ENCODE assay signal across 14 cellular contexts in genomic region chr6:149766156-149766768, GRCh38. TPM values are rescaled to one million over a fixed set of nuclear protein-coding genes. Genes with fewer than 3 reads are reported as not detected.
DNase-seq lines count a peak whose midpoint lies in the region; ATAC-seq and TF ChIP-seq lines count a peak whose summit lies in the region.
"Had no signal": no experiment of that assay in that cellular context is flagged by ENCODE, and none has a peak within 500 bp of the region (broad histone marks: within the 10 kb centered on the region; RNA-seq: fewer than 3 reads in every experiment).

No MANE protein-coding gene starts in this region.

- H3K9me3 Mint-ChIP-seq in HFFc6 = peaks cover 12% of the 10 kb centered on the region
- peaks cover 16% of the 10 kb centered on the region for H3K9me3 Mint-ChIP-seq in WTC11
- peaks cover 7% of the 10 kb centered on the region for H3K9me3 Mint-ChIP-seq in activated CD8-positive, alpha-beta memory T cell treated with anti-CD3 and anti-CD28 coated beads, Interleukin-2, amount 10 ng/mL, durations not matched to agents 7 days and 5 days (ENCODE audit: low read depth)

- H3K4me3 Mint-ChIP-seq in HFFc6 (no peak overlapping the region; the same call in 1 of the 2 replicates), WTC11 (no peak overlapping the region)
- H3K4me3 Mint-ChIP-seq in activated CD8-positive, alpha-beta memory T cell treated with anti-CD3 and anti-CD28 coated beads, Interleukin-2, amount 10 ng/mL, durations not matched to agents 7 days and 5 days = no peak overlapping the region
- H3K4me3 Mint-ChIP-seq: activated CD4-positive, alpha-beta T cell treated with anti-CD3 and anti-CD28 coated beads, Interleukin-2, amount 10 ng/mL, durations not matched to agents 7 days and 5 days had no signal

- no peak for ATAC-seq in WTC11
- no peak for ATAC-seq in activated CD8-positive, alpha-beta memory T cell treated with anti-CD3 and anti-CD28 coated beads, Interleukin-2, amount 10 ng/mL, durations not matched to agents 7 days and 5 days
- no peak for ATAC-seq in GM18870 (IDR thresholded peaks at IDR 0.05; ENCODE audit: unreplicated experiment)
- ATAC-seq: heart left ventricle had no signal

- no peak overlapping the region for H3K4me3 ChIP-seq in fibroblast of villous mesenchyme (ENCODE audit: low read depth, low read length)
- H3K4me3 ChIP-seq: heart left ventricle, SK-N-MC, thoracic aorta had no signal

- DNase-seq in A172 (ENCODE audit: low spot score) = peak; percentile 10
- DNase-seq in HFFc6 = peak; percentile 61
- no peak for DNase-seq in WTC11 (ENCODE audit: low spot score)
- DNase-seq in fibroblast of villous mesenchyme (ENCODE audit: low read depth) = peak; percentile 83
- no peak for DNase-seq in KG1 (lab: John Stamatoyannopoulos, UW)
- DNase-seq in activated CD8-positive, alpha-beta memory T cell treated with anti-CD3 and anti-CD28 coated beads, Interleukin-2, amount 10 ng/mL, durations not matched to agents 7 days and 5 days = no peak
- DNase-seq in T-helper 2 cell = no peak
- DNase-seq: activated CD4-positive, alpha-beta T cell treated with anti-CD3 and anti-CD28 coated beads, Interleukin-2, amount 10 ng/mL, durations not matched to agents 7 days and 5 days; activated effector memory CD4-positive, alpha-beta T cell treated with anti-CD3 and anti-CD28 coated beads, Interleukin-2, amount 50 U/mL, for 16 hours; heart left ventricle; NCI-H345 had no signal

- CTCF ChIA-PET in WTC11 (lab: Charles Lee) = no interaction called here
- CTCF ChIA-PET in activated CD8-positive, alpha-beta memory T cell treated with anti-CD3 and anti-CD28 coated beads, Interleukin-2, amount 10 ng/mL, durations not matched to agents 7 days and 5 days (lab: Charles Lee) = no interaction called here

- TF ChIP-seq CTCF in HFFc6 (IDR thresholded peaks at IDR 0.05) = no peak
- TF ChIP-seq CTCF in WTC11 (IDR thresholded peaks at IDR 0.05) = no peak
- no peak for TF ChIP-seq CTCF in fibroblast of villous mesenchyme (IDR thresholded peaks at IDR 0.05; ENCODE audit: insufficient read depth, low read depth, low read length)

- H3K36me3 Mint-ChIP-seq in HFFc6 (ENCODE audit: low read depth) = peaks cover 33% of the 10 kb centered on the region
- peaks cover 36% of the 10 kb centered on the region for H3K36me3 Mint-ChIP-seq in WTC11
- H3K36me3 Mint-ChIP-seq in activated CD8-positive, alpha-beta memory T cell treated with anti-CD3 and anti-CD28 coated beads, Interleukin-2, amount 10 ng/mL, durations not matched to agents 7 days and 5 days = peaks cover 44% of the 10 kb centered on the region

- H3K27me3 Mint-ChIP-seq in HFFc6 (ENCODE audit: insufficient read depth) = no peaks in the 10 kb centered on the region
- no peaks in the 10 kb centered on the region for H3K27me3 Mint-ChIP-seq in WTC11 (ENCODE audit: low read depth)
- no peaks in the 10 kb centered on the region for H3K27me3 Mint-ChIP-seq in activated CD8-positive, alpha-beta memory T cell treated with anti-CD3 and anti-CD28 coated beads, Interleukin-2, amount 10 ng/mL, durations not matched to agents 7 days and 5 days
- H3K27me3 Mint-ChIP-seq: activated CD4-positive, alpha-beta T cell treated with anti-CD3 and anti-CD28 coated beads, Interleukin-2, amount 10 ng/mL, durations not matched to agents 7 days and 5 days had no signal

- H3K27ac Mint-ChIP-seq in HFFc6 (peak overlapping the region; percentile 42; the same call in 1 of the 2 replicates), WTC11 (peak overlapping the region; percentile 77; the same call in 1 of the 2 replicates)
- H3K27ac Mint-ChIP-seq in activated CD8-positive, alpha-beta memory T cell treated with anti-CD3 and anti-CD28 coated beads, Interleukin-2, amount 10 ng/mL, durations not matched to agents 7 days and 5 days = no peak overlapping the region
- H3K27ac Mint-ChIP-seq: activated CD4-positive, alpha-beta T cell treated with anti-CD3 and anti-CD28 coated beads, Interleukin-2, amount 10 ng/mL, durations not matched to agents 7 days and 5 days had no signal

- POLR2A ChIA-PET in WTC11 (lab: Charles Lee) = no interaction called here

- H3K4me1 Mint-ChIP-seq in HFFc6 (ENCODE audit: low read depth) = peaks cover 31% of the 10 kb centered on the region
- H3K4me1 Mint-ChIP-seq in WTC11 = no peaks in the 10 kb centered on the region
- peaks cover 8% of the 10 kb centered on the region for H3K4me1 Mint-ChIP-seq in activated CD8-positive, alpha-beta memory T cell treated with anti-CD3 and anti-CD28 coated beads, Interleukin-2, amount 10 ng/mL, durations not matched to agents 7 days and 5 days

TF ChIP-seq in WTC11, 78 proteins besides CTCF, POLR2A, EP300 and RAD21:
- TF ChIP-seq CREB1 (CRISPR knock-in tag; IDR thresholded peaks at IDR 0.05) = no peak

RNA-seq across cellular contexts. Expression of gene PCMT1, which starts 16.7 kb away (rescaled TPM):
- 184 and 205 TPM in 2 replicates for total RNA-seq in A172 (2014; rRNA removed; shearing (Covaris generic))
- 100 to 1,000 TPM in 5 of 6 experiments, 10 to 100 TPM in 1; 99.7 to 126 (median 112) TPM for total RNA-seq in HFFc6 (2021; fragmentation: NEBNext Ultra II Directional; extraction: Animal tissue kit (Norgen Biotek cat#: 25700))
- total RNA-seq in WTC11 (2021) (81.0 to 90.7 TPM (median 84.5 TPM) in 3 replicates), fibroblast of villous mesenchyme (112 and 126 TPM in 2 replicates)
- 100 to 1,000 TPM in 1 of 2 experiments, 10 to 100 TPM in 1; 96.0 to 102 TPM for total RNA-seq in activated CD8-positive, alpha-beta memory T cell treated with anti-CD3 and anti-CD28 coated beads, Interleukin-2, amount 10 ng/mL, durations not matched to agents 7 days and 5 days

RNA-seq across cellular contexts. Expression of gene NUP43, which starts 19.9 kb away (rescaled TPM):
- total RNA-seq in A172 (2014; rRNA removed; shearing (Covaris generic)) = 103 and 115 TPM in 2 replicates
- 10 to 100 TPM; 29.6 to 43.3 (median 37.2) TPM for total RNA-seq in HFFc6 (2021; fragmentation: NEBNext Ultra II Directional; extraction: Animal tissue kit (Norgen Biotek cat#: 25700))
- 79.1 to 84.5 TPM (median 83.5 TPM) in 3 replicates for total RNA-seq in WTC11 (2021)
- total RNA-seq in fibroblast of villous mesenchyme = 26.4 and 40.6 TPM in 2 replicates
- 10 to 100 TPM; 67.7 to 75.3 TPM for total RNA-seq in activated CD8-positive, alpha-beta memory T cell treated with anti-CD3 and anti-CD28 coated beads, Interleukin-2, amount 10 ng/mL, durations not matched to agents 7 days and 5 days

RNA-seq across cellular contexts. Expression of gene LATS1, which starts 48.4 kb away (rescaled TPM):
- 15.9 and 17.7 TPM in 2 replicates for total RNA-seq in A172 (2014; rRNA removed; shearing (Covaris generic))
- 10 to 100 TPM; 17.8 to 22.2 (median 20.1) TPM for total RNA-seq in HFFc6 (2021; fragmentation: NEBNext Ultra II Directional; extraction: Animal tissue kit (Norgen Biotek cat#: 25700))
- 21.4 to 24.2 TPM (median 21.8 TPM) in 3 replicates for total RNA-seq in WTC11 (2021)
- 20.6 and 25.9 TPM in 2 replicates for total RNA-seq in fibroblast of villous mesenchyme
- 10 to 100 TPM; 28.5 to 33.1 TPM for total RNA-seq in activated CD8-positive, alpha-beta memory T cell treated with anti-CD3 and anti-CD28 coated beads, Interleukin-2, amount 10 ng/mL, durations not matched to agents 7 days and 5 days

Comparison
In these comparisons a context has a peak if more than half of its experiments do, and no peak if none do; other contexts are left out.
1. DNase-seq: peak in A172 (single experiment), HFFc6 (single experiment) and fibroblast of villous mesenchyme (single experiment); none in WTC11 (single experiment), KG1 (single experiment), activated CD8-positive, alpha-beta memory T cell treated with anti-CD3 and anti-CD28 coated beads, Interleukin-2, amount 10 ng/mL, durations not matched to agents 7 days and 5 days (single experiment) and T-helper 2 cell (0 of 5).